ENCODE assay signal across 12 cellular contexts in genomic region chr19:10809693-10810285, GRCh38. TPM values are rescaled to one million over a fixed set of nuclear protein-coding genes. Genes with fewer than 3 reads are reported as not detected.
DNase-seq lines count a peak whose midpoint lies in the region; ATAC-seq and TF ChIP-seq lines count a peak whose summit lies in the region.
"Had no signal": no experiment of that assay in that cellular context is flagged by ENCODE, and none has a peak within 500 bp of the region (broad histone marks: within the 10 kb centered on the region; RNA-seq: fewer than 3 reads in every experiment).

No MANE protein-coding gene starts in this region.

- H3K36me3 ChIP-seq in RWPE2 (ENCODE audit: low read depth) (peaks cover 56% of the 10 kb centered on the region), spleen (peaks cover 0 to 100% (median 53%) of the 10 kb centered on the region in 6 donors)

- H3K4me1 Mint-ChIP-seq in WTC11: no peaks in the 10 kb centered on the region
- H3K4me1 Mint-ChIP-seq: brain had no signal

- no peak for DNase-seq in activated naive CD4-positive, alpha-beta T cell treated with anti-CD3 and anti-CD28 coated beads, Interleukin-2, amount 50 U/mL, for 72 hours (ENCODE audit: low spot score in 2 of 2)
- DNase-seq in activated naive CD4-positive, alpha-beta T cell (lab: John Stamatoyannopoulos, UW): no peak
- DNase-seq in RWPE2 (ENCODE audit: low spot score): no peak
- DNase-seq in erythroblast (lab: John Stamatoyannopoulos, UW): peak; percentile 87 to 89
- no peak for DNase-seq in spleen
- no peak for DNase-seq in WTC11 (ENCODE audit: low spot score)
- no peak for DNase-seq in stimulated activated CD4-positive, alpha-beta T cell treated with anti-CD3 and anti-CD28 coated beads, Interleukin-12 subunit alpha, Interleukin-12 subunit beta, amount 100 ng/mL, for 4 hours
- DNase-seq: activated CD8-positive, alpha-beta memory T cell treated with anti-CD3 and anti-CD28 coated beads, Interleukin-2, amount 50 U/mL, for 48 hours; naive thymus-derived CD8-positive, alpha-beta T cell; NCI-H82 had no signal

- no peaks in the 10 kb centered on the region for H3K9me3 Mint-ChIP-seq in activated naive CD4-positive, alpha-beta T cell treated with anti-CD3 and anti-CD28 coated beads, Interleukin-2, amount 50 U/mL, for 72 hours
- no peaks in the 10 kb centered on the region for H3K9me3 Mint-ChIP-seq in WTC11
- H3K9me3 Mint-ChIP-seq: naive thymus-derived CD8-positive, alpha-beta T cell had no signal

- peak in 1 of 2 donors; percentile 2 for ATAC-seq in activated naive CD4-positive, alpha-beta T cell treated with anti-CD3 and anti-CD28 coated beads, Interleukin-2, amount 50 U/mL, for 72 hours
- no peak for ATAC-seq in RWPE2 (ENCODE audit: low read depth)
- no peak for ATAC-seq in GM19328 (IDR thresholded peaks at IDR 0.05; ENCODE audit: unreplicated experiment)
- no peak for ATAC-seq in WTC11

- H3K27ac ChIP-seq in RWPE2 (ENCODE audit: poor library complexity, severe bottlenecking) (peak overlapping the region; percentile 34), spleen (peak overlapping the region; percentile 35 to 89 (median 74))

- peak overlapping the region; percentile 29 to 79 for H3K27ac Mint-ChIP-seq in activated naive CD4-positive, alpha-beta T cell treated with anti-CD3 and anti-CD28 coated beads, Interleukin-2, amount 50 U/mL, for 72 hours
- H3K27ac Mint-ChIP-seq in WTC11: no peak overlapping the region

- no peak overlapping the region for H3K4me3 Mint-ChIP-seq in WTC11
- H3K4me3 Mint-ChIP-seq: brain had no signal

- no peak for TF ChIP-seq CTCF in RWPE2 (IDR thresholded peaks at IDR 0.05; ENCODE audit: poor library complexity, severe bottlenecking)
- no peak for TF ChIP-seq CTCF in spleen (IDR thresholded peaks at IDR 0.05 in 8 of 11, conservative IDR thresholded peaks at IDR 0.05 in 3 of 11)
- no peak for TF ChIP-seq CTCF in WTC11 (IDR thresholded peaks at IDR 0.05)

- intact Hi-C loops in spleen (cut with DNase I; ENCODE audit: low total_unique reads): no loop called here

- H3K27me3 Mint-ChIP-seq in WTC11 (ENCODE audit: low read depth): no peaks in the 10 kb centered on the region
- H3K27me3 Mint-ChIP-seq: brain; naive thymus-derived CD8-positive, alpha-beta T cell had no signal

- H3K27me3 ChIP-seq in RWPE2 (ENCODE audit: insufficient read depth, poor library complexity, severe bottlenecking) (no peaks in the 10 kb centered on the region), spleen (replicated peaks in 1 of 7) (no peaks in the 10 kb centered on the region)

- CTCF ChIA-PET in WTC11 (lab: Charles Lee): interaction anchor here (0.7 to 1.8 kb wide), 3 partner anchors 11 to 136 kb away, joined by 3 to 5 read pairs (median 3); partner anchors contain the start of gene DNM2

- H3K4me1 ChIP-seq in RWPE2 (ENCODE audit: insufficient read depth, poor library complexity, severe bottlenecking): no peaks in the 10 kb centered on the region
- H3K4me1 ChIP-seq in spleen: peaks cover 2 to 88% (median 45%) of the 10 kb centered on the region in 6 donors

- no peak for TF ChIP-seq POLR2A in erythroblast (IDR thresholded peaks at IDR 0.05; ENCODE audit: low read length)
- no peak for TF ChIP-seq POLR2A in spleen (IDR thresholded peaks at IDR 0.05)

- POLR2A ChIA-PET in WTC11 (lab: Charles Lee): no interaction called here

- H3K4me3 ChIP-seq in RWPE2 (ENCODE audit: severe bottlenecking) (no peak overlapping the region), spleen (peak overlapping the region in 1 of 8 donors; percentile 14)

- H3K9me3 ChIP-seq in RWPE2 (ENCODE audit: severe bottlenecking) (no peaks in the 10 kb centered on the region), spleen (no peaks in the 10 kb centered on the region)

- WGBS in spleen, 5 donors: 55 to 75% (median 72%) methylated on average over 10 to 15 of the region's 15 CpGs

- peaks cover 0 to 11% of the 10 kb centered on the region in 2 donors for H3K36me3 Mint-ChIP-seq in activated naive CD4-positive, alpha-beta T cell treated with anti-CD3 and anti-CD28 coated beads, Interleukin-2, amount 50 U/mL, for 72 hours
- H3K36me3 Mint-ChIP-seq in WTC11: peaks cover 23% of the 10 kb centered on the region

TF ChIP-seq in WTC11, 78 proteins besides CTCF, POLR2A, EP300 and RAD21:
- TF ChIP-seq ZBTB43 (CRISPR knock-in tag; IDR thresholded peaks at IDR 0.05) (no peak), EMX1 (CRISPR knock-in tag; IDR thresholded peaks at IDR 0.05) (no peak), ERG (CRISPR knock-in tag; IDR thresholded peaks at IDR 0.05) (no peak), GABPB1 (CRISPR knock-in tag; IDR thresholded peaks at IDR 0.05) (no peak), SOX15 (CRISPR knock-in tag; IDR thresholded peaks at IDR 0.05) (no peak)
TF ChIP-seq in WTC11: peak in this region for 0.

RNA-seq across cellular contexts. Expression of gene TMED1, which starts 26.2 kb away (rescaled TPM):
- total RNA-seq in activated naive CD4-positive, alpha-beta T cell treated with anti-CD3 and anti-CD28 coated beads, Interleukin-2, amount 50 U/mL, for 72 hours: 10 to 100 TPM in 1 of 2 donors, 1 to 10 TPM in 1; 9.7 to 15.0 TPM
- total RNA-seq in spleen (10 to 100 TPM; 15.2 to 30.5 (median 18.7) TPM), WTC11 (2021) (28.5 to 40.9 TPM (median 40.6 TPM) in 3 replicates)
- 10 to 100 TPM; 13.1 to 21.7 (median 19.8) TPM for polyA plus RNA-seq in spleen

RNA-seq across cellular contexts. Expression of gene C19orf38, which starts 38.4 kb away (rescaled TPM):
- 1 to 10 TPM; 3.5 to 6.4 TPM for total RNA-seq in activated naive CD4-positive, alpha-beta T cell treated with anti-CD3 and anti-CD28 coated beads, Interleukin-2, amount 50 U/mL, for 72 hours
- total RNA-seq in spleen: 10 to 100 TPM; 11.7 to 48.1 (median 20.3) TPM
- polyA plus RNA-seq in spleen: 10 to 100 TPM; 10.2 to 15.9 (median 12.1) TPM
- total RNA-seq in WTC11 (2021): 0.23 TPM in 1 of 3 replicates, not detected in the others

Comparison
In these comparisons a context has a peak if more than half of its experiments do, and no peak if none do; other contexts are left out.
1. DNase-seq: peak in erythroblast (2 of 2); none in activated naive CD4-positive, alpha-beta T cell treated with anti-CD3 and anti-CD28 coated beads, Interleukin-2, amount 50 U/mL, for 72 hours (0 of 2), activated naive CD4-positive, alpha-beta T cell (0 of 4), RWPE2 (single experiment), spleen (single experiment), WTC11 (single experiment) and stimulated activated CD4-positive, alpha-beta T cell treated with anti-CD3 and anti-CD28 coated beads, Interleukin-12 subunit alpha, Interleukin-12 subunit beta, amount 100 ng/mL, for 4 hours (single experiment).